25 cellular contexts compared by ENCODE assay signal in genomic region chr12:62533087-62533754, GRCh38.
DNase-seq lines count a peak whose midpoint lies in the region; ATAC-seq and TF ChIP-seq lines count a peak whose summit lies in the region.
"Had no signal": no experiment of that assay in that cellular context is flagged by ENCODE, and none has a peak within 500 bp of the region (broad histone marks: within the 10 kb centered on the region; RNA-seq: fewer than 3 reads in every experiment).

No MANE protein-coding gene starts in this region.

- H3K27ac Mint-ChIP-seq in WTC11: no peak overlapping the region
- H3K27ac Mint-ChIP-seq: activated CD4-positive, alpha-beta T cell treated with anti-CD3 and anti-CD28 coated beads, Interleukin-2, amount 10 ng/mL, durations not matched to agents 7 days and 5 days; activated CD8-positive, alpha-beta memory T cell treated with anti-CD3 and anti-CD28 coated beads, Interleukin-2, amount 10 ng/mL, durations not matched to agents 7 days and 5 days; activated naive CD4-positive, alpha-beta T cell treated with anti-CD3 and anti-CD28 coated beads, Interleukin-2, amount 10 ng/mL, durations not matched to agents 7 days and 5 days; activated T-cell treated with anti-CD3 and anti-CD28 coated beads, Interleukin-2, amount 50 U/mL, for 72 hours; nephron progenitor cell had no signal

- H3K27me3 ChIP-seq in body of pancreas (no peaks in the 10 kb centered on the region), prostate gland (replicated peaks; ENCODE audit: insufficient read depth) (no peaks in the 10 kb centered on the region)
- H3K27me3 ChIP-seq: transverse colon had no signal

- 27 to 46% methylated on average over 2 of the region's 2 CpGs for WGBS in body of pancreas, 2 donors
- 87% methylated on average over 2 of the region's 2 CpGs for WGBS in prostate gland

- H3K4me3 Mint-ChIP-seq in WTC11: no peak overlapping the region
- H3K4me3 Mint-ChIP-seq: activated CD4-positive, alpha-beta T cell treated with anti-CD3 and anti-CD28 coated beads, Interleukin-2, amount 10 ng/mL, durations not matched to agents 7 days and 5 days; activated CD8-positive, alpha-beta memory T cell treated with anti-CD3 and anti-CD28 coated beads, Interleukin-2, amount 10 ng/mL, durations not matched to agents 7 days and 5 days; activated naive CD4-positive, alpha-beta T cell treated with anti-CD3 and anti-CD28 coated beads, Interleukin-2, amount 10 ng/mL, durations not matched to agents 7 days and 5 days; activated T-cell treated with anti-CD3 and anti-CD28 coated beads, Interleukin-2, amount 50 U/mL, for 72 hours; CD4-positive, CD25-positive, alpha-beta regulatory T cell; nephron progenitor cell had no signal

- H3K27ac ChIP-seq in body of pancreas (peak overlapping the region; percentile 59 to 69 (median 60)), prostate gland (peak overlapping the region; percentile 52 to 56)
- H3K27ac ChIP-seq: HL-60, transverse colon, WERI-Rb-1 had no signal

- H3K36me3 Mint-ChIP-seq in WTC11: peaks cover 14% of the 10 kb centered on the region

- intact Hi-C loops in body of pancreas (cut with DNase I) (no loop called here), prostate gland (cut with DNase I) (no loop called here)

- H3K9me3 ChIP-seq in body of pancreas: no peaks in the 10 kb centered on the region
- no peaks in the 10 kb centered on the region for H3K9me3 ChIP-seq in prostate gland
- H3K9me3 ChIP-seq: SK-N-SH, transverse colon had no signal

- TF ChIP-seq POLR2A in body of pancreas (IDR thresholded peaks at IDR 0.05) (no peak), prostate gland (IDR thresholded peaks at IDR 0.05) (no peak)

- no peaks in the 10 kb centered on the region for H3K9me3 Mint-ChIP-seq in WTC11
- H3K9me3 Mint-ChIP-seq: activated CD4-positive, alpha-beta T cell treated with anti-CD3 and anti-CD28 coated beads, Interleukin-2, amount 10 ng/mL, durations not matched to agents 7 days and 5 days; activated naive CD4-positive, alpha-beta T cell treated with anti-CD3 and anti-CD28 coated beads, Interleukin-2, amount 10 ng/mL, durations not matched to agents 7 days and 5 days; activated T-cell treated with anti-CD3 and anti-CD28 coated beads, Interleukin-2, amount 50 U/mL, for 72 hours; CD4-positive, CD25-positive, alpha-beta regulatory T cell; nephron progenitor cell had no signal

- no peaks in the 10 kb centered on the region for H3K27me3 Mint-ChIP-seq in WTC11 (ENCODE audit: low read depth)
- H3K27me3 Mint-ChIP-seq: activated CD4-positive, alpha-beta T cell treated with anti-CD3 and anti-CD28 coated beads, Interleukin-2, amount 10 ng/mL, durations not matched to agents 7 days and 5 days; activated CD8-positive, alpha-beta memory T cell treated with anti-CD3 and anti-CD28 coated beads, Interleukin-2, amount 10 ng/mL, durations not matched to agents 7 days and 5 days; activated naive CD4-positive, alpha-beta T cell treated with anti-CD3 and anti-CD28 coated beads, Interleukin-2, amount 10 ng/mL, durations not matched to agents 7 days and 5 days; CD4-positive, CD25-positive, alpha-beta regulatory T cell had no signal

- H3K4me3 ChIP-seq in body of pancreas (no peak overlapping the region), prostate gland (no peak overlapping the region)
- H3K4me3 ChIP-seq: transverse colon had no signal

- POLR2A ChIA-PET in WTC11 (lab: Charles Lee): no interaction called here

- TF ChIP-seq CTCF in body of pancreas (IDR thresholded peaks at IDR 0.05) (no peak), prostate gland (IDR thresholded peaks at IDR 0.05) (no peak), WTC11 (IDR thresholded peaks at IDR 0.05) (no peak)

- CTCF ChIA-PET in WTC11 (lab: Charles Lee): no interaction called here

- no peak for DNase-seq in body of pancreas
- DNase-seq in prostate gland (ENCODE audit: low spot score): no peak
- DNase-seq in WTC11 (ENCODE audit: low spot score): no peak
- DNase-seq in KG1 (lab: John Stamatoyannopoulos, UW): no peak
- DNase-seq in NCI-H524 treated with DMSO at 0.1 percent for 48 hours (lab: John Stamatoyannopoulos, UW): no peak
- no peak for DNase-seq in retina
- DNase-seq: activated CD4-positive, alpha-beta T cell treated with anti-CD3 and anti-CD28 coated beads, Interleukin-2, amount 10 ng/mL, durations not matched to agents 7 days and 5 days; activated CD8-positive, alpha-beta memory T cell treated with anti-CD3 and anti-CD28 coated beads, Interleukin-2, amount 10 ng/mL, durations not matched to agents 7 days and 5 days; activated naive CD4-positive, alpha-beta T cell treated with anti-CD3 and anti-CD28 coated beads, Interleukin-2, amount 10 ng/mL, durations not matched to agents 7 days and 5 days; activated T-cell treated with anti-CD3 and anti-CD28 coated beads, Interleukin-2, amount 50 U/mL, for 72 hours; amygdala; CD4-positive, CD25-positive, alpha-beta regulatory T cell; dermis blood vessel endothelial cell; NCI-H1092 treated with DMSO at 0.1 percent for 48 hours; NCI-H2081 treated with DMSO at 0.1 percent for 48 hours; NCI-H345; NCI-H82; nephron progenitor cell; posterior cingulate gyrus; SK-N-SH; transverse colon; WERI-Rb-1 had no signal

- H3K4me1 ChIP-seq in body of pancreas: peaks cover 24% of the 10 kb centered on the region
- no peaks in the 10 kb centered on the region for H3K4me1 ChIP-seq in prostate gland (replicated peaks)
- H3K4me1 ChIP-seq: transverse colon had no signal

- no peaks in the 10 kb centered on the region for H3K4me1 Mint-ChIP-seq in WTC11
- H3K4me1 Mint-ChIP-seq: activated CD4-positive, alpha-beta T cell treated with anti-CD3 and anti-CD28 coated beads, Interleukin-2, amount 10 ng/mL, durations not matched to agents 7 days and 5 days; activated CD8-positive, alpha-beta memory T cell treated with anti-CD3 and anti-CD28 coated beads, Interleukin-2, amount 10 ng/mL, durations not matched to agents 7 days and 5 days; activated naive CD4-positive, alpha-beta T cell treated with anti-CD3 and anti-CD28 coated beads, Interleukin-2, amount 10 ng/mL, durations not matched to agents 7 days and 5 days had no signal

- peaks cover 0 to 2% of the 10 kb centered on the region in 2 donors for H3K36me3 ChIP-seq in body of pancreas (replicated peaks in 1 of 2; ENCODE audit: insufficient read depth in 1 of 2, low read depth in 2 of 2)
- no peaks in the 10 kb centered on the region for H3K36me3 ChIP-seq in prostate gland

- peak; percentile 66 for ATAC-seq in GM18907 (IDR thresholded peaks at IDR 0.05; ENCODE audit: unreplicated experiment)
- ATAC-seq in HG03095 (IDR thresholded peaks at IDR 0.05; ENCODE audit: unreplicated experiment): peak; percentile 21
- ATAC-seq in body of pancreas: peak; percentile 45
- no peak for ATAC-seq in WTC11
- ATAC-seq: activated CD8-positive, alpha-beta memory T cell treated with anti-CD3 and anti-CD28 coated beads, Interleukin-2, amount 10 ng/mL, durations not matched to agents 7 days and 5 days; activated T-cell treated with anti-CD3 and anti-CD28 coated beads, Interleukin-2, amount 50 U/mL, for 72 hours had no signal

TF ChIP-seq in WTC11, 78 proteins besides CTCF, POLR2A, EP300 and RAD21:
- no peak for TF ChIP-seq GTF2I (CRISPR knock-in tag; conservative IDR thresholded peaks at IDR 0.05)
- no peak for TF ChIP-seq ZNF121 (CRISPR knock-in tag; IDR thresholded peaks at IDR 0.05)
- TF ChIP-seq ELF4 (CRISPR knock-in tag; IDR thresholded peaks at IDR 0.05; ENCODE audit: low read depth): no peak
- no peak for TF ChIP-seq MLX (CRISPR knock-in tag; IDR thresholded peaks at IDR 0.05)
- TF ChIP-seq FOXJ3 (CRISPR knock-in tag; IDR thresholded peaks at IDR 0.05; ENCODE audit: borderline replicate concordance): no peak
- TF ChIP-seq NFYB (CRISPR knock-in tag; conservative IDR thresholded peaks at IDR 0.05; ENCODE audit: low read depth): no peak
- TF ChIP-seq KAT7 (CRISPR knock-in tag; IDR thresholded peaks at IDR 0.05; ENCODE audit: borderline replicate concordance): no peak
- TF ChIP-seq CREM (CRISPR knock-in tag; IDR thresholded peaks at IDR 0.05): no peak
- no peak for TF ChIP-seq ERG (CRISPR knock-in tag; IDR thresholded peaks at IDR 0.05)
- no peak for TF ChIP-seq E2F1 (CRISPR knock-in tag; IDR thresholded peaks at IDR 0.05)
- TF ChIP-seq CREB1 (CRISPR knock-in tag; IDR thresholded peaks at IDR 0.05): no peak
- TF ChIP-seq SMAD4 (CRISPR knock-in tag; IDR thresholded peaks at IDR 0.05): no peak
